ENCODE assay signal across 13 cellular contexts in the genomic region with DNA sequence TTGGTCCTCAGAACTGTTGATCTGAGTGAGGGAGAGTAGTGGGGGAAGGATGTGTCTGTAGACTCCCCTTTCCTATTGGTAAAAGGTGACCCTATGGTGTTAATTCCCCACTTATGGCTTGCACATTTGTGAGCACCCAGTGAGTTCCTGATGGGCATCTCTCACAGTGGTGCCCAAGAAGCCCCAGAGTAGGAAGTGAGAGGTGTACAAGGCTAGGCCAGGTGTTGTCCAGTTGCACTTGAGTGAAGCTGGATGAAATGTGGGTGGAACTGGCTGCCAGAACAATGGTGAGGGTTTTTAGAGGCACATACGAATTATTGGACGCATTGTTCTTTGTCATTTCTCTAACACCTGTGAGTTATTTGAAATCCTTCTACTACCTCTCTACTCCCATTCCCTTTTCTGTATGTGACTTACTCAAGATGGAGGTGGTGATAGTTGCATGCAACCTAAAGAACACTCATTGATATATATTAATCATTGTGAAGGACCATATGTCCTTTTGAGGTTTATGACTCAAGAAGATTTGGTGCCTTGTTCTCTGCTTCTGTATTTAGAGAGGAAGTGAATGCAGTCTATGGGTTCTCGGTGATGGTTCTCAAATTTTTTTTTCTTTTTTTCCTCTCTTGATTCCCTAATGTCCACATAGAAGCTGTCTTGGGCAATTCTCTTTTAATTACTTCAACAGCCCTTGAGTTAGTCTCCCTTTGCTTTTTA.
DNase-seq lines count a peak whose midpoint lies in the region; ATAC-seq and TF ChIP-seq lines count a peak whose summit lies in the region.
"Had no signal": no experiment of that assay in that cellular context is flagged by ENCODE, and none has a peak within 500 bp of the region (broad histone marks: within the 10 kb centered on the region; RNA-seq: fewer than 3 reads in every experiment).

No MANE protein-coding gene starts in this region.

- peak overlapping the region; percentile 63 for H3K27ac ChIP-seq in OCI-LY3 (ENCODE audit: low read length)
- H3K27ac ChIP-seq in A673 (ENCODE audit: low read depth, low read length, poor library complexity, severe bottlenecking): no peak overlapping the region

- H4K20me1 ChIP-seq in OCI-LY3 (ENCODE audit: insufficient read depth, low read length): no peaks in the 10 kb centered on the region

- no peaks in the 10 kb centered on the region for H3K9me3 ChIP-seq in OCI-LY3 (ENCODE audit: insufficient read depth, low read length)
- H3K9me3 ChIP-seq in A673 (ENCODE audit: low read depth, low read length, poor library complexity, severe bottlenecking): no peaks in the 10 kb centered on the region

- H2AFZ ChIP-seq in OCI-LY3 (ENCODE audit: low read depth, low read length): no peak overlapping the region

- H3K4me1 ChIP-seq in OCI-LY3 (ENCODE audit: low read length): peaks cover 65% of the 10 kb centered on the region
- H3K4me1 ChIP-seq in A673 (ENCODE audit: insufficient read depth, low read length, poor library complexity, severe bottlenecking): peaks cover 3% of the 10 kb centered on the region

- H3K36me3 ChIP-seq in OCI-LY3 (replicated peaks; ENCODE audit: low read depth, low read length) (no peaks in the 10 kb centered on the region), A673 (ENCODE audit: insufficient read depth, low read length, poor library complexity, severe bottlenecking) (no peaks in the 10 kb centered on the region)

- no peaks in the 10 kb centered on the region for H3K79me2 ChIP-seq in OCI-LY3 (ENCODE audit: low read length)

- H3K9ac ChIP-seq in OCI-LY3 (ENCODE audit: low read length): peak overlapping the region; percentile 8; the same call in 1 of the 2 replicates

- H3K27me3 ChIP-seq in OCI-LY3 (ENCODE audit: low read depth, low read length) (no peaks in the 10 kb centered on the region), A673 (replicated peaks; ENCODE audit: insufficient read depth, low read depth, low read length, poor library complexity) (no peaks in the 10 kb centered on the region)

- intact Hi-C loops in A673 (cut with micrococcal nuclease; ENCODE audit: unreplicated experiment): no loop called here

- POLR2A ChIA-PET in A673 (lab: Charles Lee; ENCODE audit: low non-redundant PET): no interaction called here

- TF ChIP-seq CTCF in OCI-LY3 (IDR thresholded peaks at IDR 0.05; ENCODE audit: low read depth, low read length) (no peak), A673 (conservative IDR thresholded peaks at IDR 0.05; ENCODE audit: low read depth, low read length) (no peak)

- H3K4me3 ChIP-seq in OCI-LY3 (ENCODE audit: low read length) (peak overlapping the region; percentile 33), A673 (ENCODE audit: low read depth, low read length, poor library complexity, severe bottlenecking) (no peak overlapping the region)

- ATAC-seq in GM18873 (IDR thresholded peaks at IDR 0.05; ENCODE audit: low FRiP score, unreplicated experiment) (peak; percentile 53), GM21528 (IDR thresholded peaks at IDR 0.05; ENCODE audit: low FRiP score, unreplicated experiment) (peak; percentile 51), HG03025 (IDR thresholded peaks at IDR 0.05; ENCODE audit: low FRiP score, unreplicated experiment) (peak; percentile 73), GM18498 (IDR thresholded peaks at IDR 0.05; ENCODE audit: unreplicated experiment) (no peak)
- ATAC-seq: HCT116 had no signal

- CTCF ChIA-PET in A673 (lab: Charles Lee): no interaction called here

- peak overlapping the region; percentile 74 for H3K4me2 ChIP-seq in OCI-LY3 (ENCODE audit: low read length)

- no peak for DNase-seq in stimulated activated naive CD4-positive, alpha-beta T cell (lab: John Stamatoyannopoulos, UW)
- DNase-seq in A673 (ENCODE audit: low spot score) (no peak), NK-92 (lab: John Stamatoyannopoulos, UW; ENCODE audit: unreplicated experiment) (no peak)
- DNase-seq: activated CD4-positive, alpha-beta memory T cell treated with anti-CD3 and anti-CD28 coated beads, Interleukin-2, amount 10 ng/mL, durations not matched to agents 7 days and 5 days; activated effector memory CD4-positive, alpha-beta T cell treated with Interleukin-2 at 50 U/mL for 16 hours; mesenchymal stem cell; NCI-H524 treated with DMSO at 0.1 percent for 48 hours had no signal

- no TSS peak for BruUV-seq in A673 (replicated peaks; lab: Mats Ljungman, UMichigan)
